ENCODE assay signal across 1 cellular context in genomic region chr3:182482692-182483091, GRCh38.
TF ChIP-seq lines count a peak whose summit lies in the region.

No MANE protein-coding gene starts in this region.

TF ChIP-seq in GM23338, 12 proteins besides CTCF, POLR2A, EP300 and RAD21 (continued from another document):
- no peak for TF ChIP-seq ZNF462 (CRISPR knock-in tag; IDR thresholded peaks at IDR 0.05)
- no peak for TF ChIP-seq NANOG (IDR thresholded peaks at IDR 0.05; ENCODE audit: borderline replicate concordance)
- TF ChIP-seq REST (IDR thresholded peaks at IDR 0.05; ENCODE audit: unreplicated experiment) = no peak
- TF ChIP-seq ZNF331 (CRISPR knock-in tag; IDR thresholded peaks at IDR 0.05; ENCODE audit: low read depth) = no peak
- no peak for TF ChIP-seq ZNF114 (CRISPR knock-in tag; IDR thresholded peaks at IDR 0.05)
- no peak for TF ChIP-seq CREB1 (CRISPR knock-in tag; IDR thresholded peaks at IDR 0.05; ENCODE audit: low read depth)
- TF ChIP-seq STAT1 (IDR thresholded peaks at IDR 0.05; ENCODE audit: unreplicated experiment) = no peak
- no peak for TF ChIP-seq ETS1 (IDR thresholded peaks at IDR 0.05)
